Comparison of ENCODE assay signal across 8 cellular contexts in genomic region chr20:32672982-32673727, GRCh38. TPM values are rescaled to one million over a fixed set of nuclear protein-coding genes. Genes with fewer than 3 reads are reported as not detected.
A peak's percentile ranks its signal among the peaks of the same experiment; 100 is the strongest.
DNase-seq lines count a peak whose midpoint lies in the region; ATAC-seq lines count a peak whose summit lies in the region.

No MANE protein-coding gene starts in this region.

- peaks cover 17 to 25% (median 23%) of the 10 kb centered on the region in 3 donors for H3K4me1 Mint-ChIP-seq in T-cell

- H3K27me3 Mint-ChIP-seq in T-cell, result no peaks in the 10 kb centered on the region

- peak; percentile 58 for ATAC-seq in HG03039 (IDR thresholded peaks at IDR 0.05; ENCODE audit: unreplicated experiment)
- peak; percentile 64 to 80 (median 69) for ATAC-seq in T-cell (replicated peaks in 1 of 4)

- POLR2A ChIA-PET in T-cell (lab: Charles Lee), result interaction anchor here in 1 of 2 donors (0.6 kb wide), 1 partner anchor 105 kb away, joined by 3 read pairs; no protein-coding TSS in a partner anchor

- CTCF ChIA-PET in T-cell (lab: Charles Lee), result interaction anchor here (0.5 to 4.1 kb wide), 14 partner anchors 18 to 295 kb away, joined by 3 to 87 read pairs (median 4); partner anchors contain the start of gene COMMD7 (in 1 of the 2)

- H3K36me3 Mint-ChIP-seq in T-cell, result no peaks in the 10 kb centered on the region

- peak overlapping the region in 1 of 3 donors; percentile 66 for H3K4me3 Mint-ChIP-seq in T-cell

- H3K9me3 Mint-ChIP-seq in T-cell, result no peaks in the 10 kb centered on the region

- peak; percentile 32 for DNase-seq in NCI-H1092 treated with DMSO at 0.1 percent for 48 hours (lab: John Stamatoyannopoulos, UW)
- no peak for DNase-seq in NCI-H1092 (lab: John Stamatoyannopoulos, UW)
- DNase-seq in T-cell, result peak in 21 of 34 experiments; percentile 4 to 38 (median 15)
- DNase-seq in iPS-NIHi7 (ENCODE audit: extremely low spot score), result peak; percentile 40
- DNase-seq in pons (ENCODE audit: low spot score), result no peak
- no peak for DNase-seq in NCI-H1930 (lab: John Stamatoyannopoulos, UW)
- no peak for DNase-seq in NCI-H446 (lab: John Stamatoyannopoulos, UW)

- peak overlapping the region; percentile 80 to 82 for H3K27ac Mint-ChIP-seq in T-cell

RNA-seq across cellular contexts. Expression of gene C20orf203, which starts 0.6 kb away (rescaled TPM):
- total RNA-seq in T-cell, result under 1 TPM; 0.13 to 0.96 (median 0.23) TPM

Comparison
In these comparisons a context has a peak if more than half of its experiments do, and no peak if none do; other contexts are left out.
1. DNase-seq: peak in NCI-H1092 treated with DMSO at 0.1 percent for 48 hours (single experiment), T-cell (21 of 34) and iPS-NIHi7 (single experiment); none in NCI-H1092 (single experiment), pons (single experiment), NCI-H1930 (0 of 2) and NCI-H446 (0 of 2).